In the genomic region with DNA sequence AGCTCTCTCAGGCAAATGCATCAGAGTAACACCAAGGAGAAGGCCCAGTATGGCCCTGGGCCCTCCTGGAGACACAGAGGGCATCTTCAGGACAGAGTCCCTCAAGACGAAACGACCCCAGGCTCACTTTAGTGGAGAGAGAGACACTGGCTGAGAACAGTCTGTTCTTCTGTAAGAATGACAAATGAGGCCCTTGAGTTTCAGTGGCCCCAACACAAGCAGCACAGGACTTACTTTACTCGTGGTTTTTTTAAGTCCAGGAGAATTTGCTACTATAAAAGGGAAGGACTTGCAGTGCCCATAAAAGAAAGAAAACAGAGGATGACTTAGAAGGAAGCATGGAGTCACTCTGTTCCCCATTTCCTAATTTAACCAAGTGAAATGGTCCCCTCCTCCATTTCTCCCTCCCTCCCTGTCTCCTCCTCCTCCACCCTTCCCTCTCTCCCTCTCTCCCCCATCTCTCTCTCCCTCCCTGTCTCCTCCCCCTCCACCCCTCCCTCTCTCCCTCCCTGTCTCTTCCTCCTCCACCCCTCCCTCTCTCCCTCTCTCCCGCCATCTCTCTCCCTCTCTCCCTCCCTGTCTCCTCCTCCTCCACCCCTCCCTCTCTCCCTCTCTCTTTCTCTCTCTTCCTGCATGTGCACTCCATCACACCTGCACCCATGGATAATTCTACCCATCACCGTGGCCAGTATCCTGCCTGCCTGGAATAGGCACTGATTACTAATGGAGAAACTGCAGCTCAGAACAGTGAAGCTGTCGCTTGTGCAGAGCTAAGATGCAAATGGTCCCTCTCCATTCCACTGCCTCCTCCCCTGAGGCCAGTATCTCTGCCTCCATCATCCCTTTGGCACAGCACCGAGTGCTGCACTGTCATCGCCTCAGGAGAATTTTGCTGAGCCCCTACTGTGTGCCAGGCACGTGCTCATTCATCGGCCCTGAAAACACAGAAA, we compare ENCODE assay signal across 1 cellular context.
TF ChIP-seq lines count a peak whose summit lies in the region.

No MANE protein-coding gene starts in this region.

TF ChIP-seq in GM23338, 12 proteins besides CTCF, POLR2A, EP300 and RAD21 (continued from another document):
- TF ChIP-seq, protein P1, sequence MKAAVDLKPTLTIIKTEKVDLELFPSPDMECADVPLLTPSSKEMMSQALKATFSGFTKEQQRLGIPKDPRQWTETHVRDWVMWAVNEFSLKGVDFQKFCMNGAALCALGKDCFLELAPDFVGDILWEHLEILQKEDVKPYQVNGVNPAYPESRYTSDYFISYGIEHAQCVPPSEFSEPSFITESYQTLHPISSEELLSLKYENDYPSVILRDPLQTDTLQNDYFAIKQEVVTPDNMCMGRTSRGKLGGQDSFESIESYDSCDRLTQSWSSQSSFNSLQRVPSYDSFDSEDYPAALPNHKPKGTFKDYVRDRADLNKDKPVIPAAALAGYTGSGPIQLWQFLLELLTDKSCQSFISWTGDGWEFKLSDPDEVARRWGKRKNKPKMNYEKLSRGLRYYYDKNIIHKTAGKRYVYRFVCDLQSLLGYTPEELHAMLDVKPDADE (IDR thresholded peaks at IDR 0.05): no peak
- TF ChIP-seq POLR2AphosphoS5 (IDR thresholded peaks at IDR 0.05; ENCODE audit: low read depth): no peak
- no peak for TF ChIP-seq ZNF331 (CRISPR knock-in tag; IDR thresholded peaks at IDR 0.05; ENCODE audit: low read depth)
- TF ChIP-seq EZH2phosphoT487 (IDR thresholded peaks at IDR 0.05; ENCODE audit: unreplicated experiment): no peak
- no peak for TF ChIP-seq CREB1 (CRISPR knock-in tag; IDR thresholded peaks at IDR 0.05; ENCODE audit: low read depth)
